28 cellular contexts compared by ENCODE assay signal in the genomic region with DNA sequence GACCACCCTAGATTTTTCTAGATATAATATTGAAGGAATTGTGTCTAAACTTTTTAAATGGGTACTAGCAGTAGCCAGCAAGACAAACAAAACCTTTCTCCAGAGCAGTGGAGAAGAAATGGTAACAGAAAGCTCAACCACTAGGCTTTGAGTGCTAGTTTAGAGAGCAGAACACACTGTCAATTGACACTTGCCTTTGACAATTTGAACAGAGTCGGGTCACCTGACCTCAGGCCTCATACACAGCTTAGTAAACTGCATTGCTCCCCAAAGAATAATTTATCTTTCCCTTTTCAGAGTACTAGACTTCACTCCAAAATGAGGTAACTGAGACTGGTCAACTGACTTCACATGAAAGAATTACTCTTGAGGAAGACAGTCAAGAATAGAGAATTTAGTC. TPM values are rescaled to one million over a fixed set of nuclear protein-coding genes. Genes with fewer than 3 reads are reported as not detected.
"Had no signal": no experiment of that assay in that cellular context is flagged by ENCODE, and none has a peak within 500 bp of the region (broad histone marks: within the 10 kb centered on the region; RNA-seq: fewer than 3 reads in every experiment).

No MANE protein-coding gene starts in this region.

- H3K9me3 Mint-ChIP-seq: activated B cell treated with CpG ODN at 0.5 μM for 24 hours; activated CD4-positive, alpha-beta memory T cell treated with anti-CD3 and anti-CD28 coated beads for 36 hours; activated CD4-positive, alpha-beta T cell treated with anti-CD3 and anti-CD28 coated beads, Interleukin-2, amount 10 ng/mL, durations not matched to agents 24 days and 14 days; activated naive CD4-positive, alpha-beta T cell treated with anti-CD3 and anti-CD28 coated beads, Interleukin-2, amount 10 ng/mL, durations not matched to agents 7 days and 5 days; activated T-helper 2 cell treated with anti-CD3 and anti-CD28 coated beads, Interferon-gamma antibody, Interleukin-2, Interleukin-4, amounts not matched to agents 10 μg/mL and 5 μg/mL and 100 μg/mL, durations not matched to agents 14 hours and 24 hours and 36 hours had no signal

- H3K27ac Mint-ChIP-seq: activated B cell treated with CpG ODN at 0.5 μM for 24 hours; activated CD4-positive, alpha-beta memory T cell treated with anti-CD3 and anti-CD28 coated beads for 36 hours; activated CD4-positive, alpha-beta T cell treated with anti-CD3 and anti-CD28 coated beads, Interleukin-2, amount 10 ng/mL, durations not matched to agents 24 days and 14 days; activated naive CD4-positive, alpha-beta T cell treated with anti-CD3 and anti-CD28 coated beads, Interleukin-2, amount 10 ng/mL, durations not matched to agents 7 days and 5 days; activated naive CD8-positive, alpha-beta T cell treated with anti-CD3 and anti-CD28 coated beads for 36 hours; activated T-helper 2 cell treated with anti-CD3 and anti-CD28 coated beads, Interferon-gamma antibody, Interleukin-2, Interleukin-4, amounts not matched to agents 10 μg/mL and 5 μg/mL and 100 μg/mL, durations not matched to agents 14 hours and 24 hours and 36 hours; T-cell had no signal

- H3K4me3 ChIP-seq: Peyer's patch had no signal

- H3K36me3 Mint-ChIP-seq: activated CD4-positive, alpha-beta memory T cell treated with anti-CD3 and anti-CD28 coated beads for 36 hours; activated naive CD4-positive, alpha-beta T cell treated with anti-CD3 and anti-CD28 coated beads, Interleukin-2, amount 10 ng/mL, durations not matched to agents 7 days and 5 days; activated naive CD8-positive, alpha-beta T cell treated with anti-CD3 and anti-CD28 coated beads for 36 hours; T-cell had no signal

- ATAC-seq: T-cell had no signal

- H3K27me3 ChIP-seq: brain microvascular endothelial cell, Peyer's patch had no signal

- DNase-seq: activated B cell treated with CpG ODN at 0.5 μM for 24 hours; activated CD4-positive, alpha-beta memory T cell treated with anti-CD3 and anti-CD28 coated beads for 36 hours; activated CD4-positive, alpha-beta T cell treated with anti-CD3 and anti-CD28 coated beads for 1 hour; activated CD4-positive, alpha-beta T cell treated with anti-CD3 and anti-CD28 coated beads, Interleukin-2, amount 10 ng/mL, durations not matched to agents 24 days and 14 days; activated CD8-positive, alpha-beta memory T cell treated with anti-CD3 and anti-CD28 coated beads for 24 hours; activated gamma-delta T cell treated with Interleukin-2 at 50 U/mL for 16 hours; activated naive CD4-positive, alpha-beta T cell treated with anti-CD3 and anti-CD28 coated beads, Interleukin-2, amount 10 ng/mL, durations not matched to agents 7 days and 5 days; activated naive CD8-positive, alpha-beta T cell treated with anti-CD3 and anti-CD28 coated beads for 36 hours; activated T-cell treated with anti-CD3 and anti-CD28 coated beads for 4 hours; activated T-cell treated with anti-CD3 and anti-CD28 coated beads, Interleukin-2, amount 50 U/mL, for 48 hours; brain microvascular endothelial cell; caudate nucleus; Kasumi-1; KBM-7; NCI-H1930; NCI-H2171; NCI-H2227 treated with DMSO at 0.1 percent for 48 hours; NCI-H446 treated with DMSO at 0.1 percent for 48 hours; NCI-H524 treated with DMSO at 0.1 percent for 48 hours; NK-92 treated with Interleukin-12 subunit alpha and Interleukin-12 subunit beta, amount 100 ng/mL, for 24 hours; OCI-M1; Peyer's patch; SHP77 treated with DMSO at 0.1 percent for 48 hours; T-cell; T-helper 2 cell; T1000 had no signal

- H3K4me3 Mint-ChIP-seq: activated B cell treated with CpG ODN at 0.5 μM for 24 hours; activated CD4-positive, alpha-beta memory T cell treated with anti-CD3 and anti-CD28 coated beads for 36 hours; activated CD4-positive, alpha-beta T cell treated with anti-CD3 and anti-CD28 coated beads, Interleukin-2, amount 10 ng/mL, durations not matched to agents 24 days and 14 days; activated naive CD4-positive, alpha-beta T cell treated with anti-CD3 and anti-CD28 coated beads, Interleukin-2, amount 10 ng/mL, durations not matched to agents 7 days and 5 days; activated naive CD8-positive, alpha-beta T cell treated with anti-CD3 and anti-CD28 coated beads for 36 hours; T-cell had no signal

- H3K27ac ChIP-seq: brain microvascular endothelial cell, Peyer's patch, RWPE1 had no signal

- H3K27me3 Mint-ChIP-seq: activated B cell treated with CpG ODN at 0.5 μM for 24 hours; activated CD4-positive, alpha-beta memory T cell treated with anti-CD3 and anti-CD28 coated beads for 36 hours; activated CD4-positive, alpha-beta T cell treated with anti-CD3 and anti-CD28 coated beads, Interleukin-2, amount 10 ng/mL, durations not matched to agents 24 days and 14 days; activated naive CD4-positive, alpha-beta T cell treated with anti-CD3 and anti-CD28 coated beads, Interleukin-2, amount 10 ng/mL, durations not matched to agents 7 days and 5 days; activated naive CD8-positive, alpha-beta T cell treated with anti-CD3 and anti-CD28 coated beads for 36 hours; T-cell had no signal

- H3K4me1 ChIP-seq: Peyer's patch had no signal

- H3K9me3 ChIP-seq: Peyer's patch had no signal

- H3K4me1 Mint-ChIP-seq: activated B cell treated with CpG ODN at 0.5 μM for 24 hours; activated CD4-positive, alpha-beta T cell treated with anti-CD3 and anti-CD28 coated beads, Interleukin-2, amount 10 ng/mL, durations not matched to agents 24 days and 14 days; activated naive CD4-positive, alpha-beta T cell treated with anti-CD3 and anti-CD28 coated beads, Interleukin-2, amount 10 ng/mL, durations not matched to agents 7 days and 5 days; activated naive CD8-positive, alpha-beta T cell treated with anti-CD3 and anti-CD28 coated beads for 36 hours; T-cell had no signal

- H3K36me3 ChIP-seq: brain microvascular endothelial cell, Peyer's patch had no signal

RNA-seq across cellular contexts. Expression of a gene that starts 48.6 kb away (rescaled TPM):
- total RNA-seq: activated B cell treated with CpG ODN at 0.5 μM for 24 hours; activated CD4-positive, alpha-beta memory T cell treated with anti-CD3 and anti-CD28 coated beads for 36 hours; activated CD4-positive, alpha-beta T cell treated with anti-CD3 and anti-CD28 coated beads, Interleukin-2, amount 10 ng/mL, durations not matched to agents 24 days and 14 days; activated naive CD8-positive, alpha-beta T cell treated with anti-CD3 and anti-CD28 coated beads for 36 hours; activated T-helper 2 cell treated with anti-CD3 and anti-CD28 coated beads, Interferon-gamma antibody, Interleukin-2, Interleukin-4, amounts not matched to agents 10 μg/mL and 5 μg/mL and 100 μg/mL, durations not matched to agents 14 hours and 24 hours and 36 hours had no signal
